In the genomic region with DNA sequence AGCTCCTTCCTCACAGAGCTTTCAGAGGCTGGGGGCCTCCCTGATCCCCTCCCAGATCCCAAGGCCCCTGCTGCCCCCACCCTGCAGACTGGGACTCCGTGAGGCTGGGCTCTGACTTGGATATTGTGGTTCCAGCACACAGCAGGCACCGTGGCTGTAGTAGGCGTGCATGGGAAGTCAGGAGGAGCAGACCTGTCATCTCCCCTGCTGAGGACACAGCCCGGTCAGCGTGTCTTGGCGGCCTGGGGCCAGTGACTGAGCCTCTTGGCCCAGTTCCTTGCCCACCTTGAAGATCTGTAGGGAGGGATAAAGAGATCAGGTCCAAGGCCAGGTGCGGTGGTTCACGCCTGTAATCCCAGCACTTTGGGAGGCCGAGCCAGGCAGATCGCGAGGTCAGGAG, we compare ENCODE assay signal across 33 cellular contexts.
"Had no signal": no experiment of that assay in that cellular context is flagged by ENCODE, and none has a peak within 500 bp of the region (broad histone marks: within the 10 kb centered on the region; RNA-seq: fewer than 3 reads in every experiment).

No MANE protein-coding gene starts in this region.

- H3K27ac Mint-ChIP-seq: activated CD4-positive, alpha-beta T cell treated with anti-CD3 and anti-CD28 coated beads, Interleukin-2, amount 10 ng/mL, durations not matched to agents 24 days and 14 days; activated CD8-positive, alpha-beta T cell treated with anti-CD3 and anti-CD28 coated beads for 36 hours; activated naive CD8-positive, alpha-beta T cell treated with anti-CD3 and anti-CD28 coated beads, Interleukin-2, amount 10 ng/mL, durations not matched to agents 7 days and 5 days; activated T-cell treated with anti-CD3 and anti-CD28 coated beads, Interleukin-2, amount 50 U/mL, for 72 hours; activated T-helper 17 cell treated with anti-CD3 and anti-CD28 coated beads, Interleukin-2, amount 50 U/mL, for 72 hours had no signal

- ATAC-seq: activated CD8-positive, alpha-beta T cell treated with anti-CD3 and anti-CD28 coated beads for 36 hours; activated T-cell treated with anti-CD3 and anti-CD28 coated beads, Interleukin-2, amount 50 U/mL, for 72 hours; activated T-helper 17 cell treated with anti-CD3 and anti-CD28 coated beads, Interleukin-2, amount 50 U/mL, for 72 hours; PC-3; Right ventricle myocardium inferior had no signal

- H3K4me3 ChIP-seq: ascending aorta, cardiac muscle cell, Peyer's patch had no signal

- H3K4me3 Mint-ChIP-seq: activated CD4-positive, alpha-beta T cell treated with anti-CD3 and anti-CD28 coated beads, Interleukin-2, amount 10 ng/mL, durations not matched to agents 24 days and 14 days; activated CD8-positive, alpha-beta T cell treated with anti-CD3 and anti-CD28 coated beads for 36 hours; activated naive CD4-positive, alpha-beta T cell treated with anti-CD3 and anti-CD28 coated beads, Interleukin-2, amount 50 U/mL, for 24 hours; activated naive CD8-positive, alpha-beta T cell treated with anti-CD3 and anti-CD28 coated beads, Interleukin-2, amount 10 ng/mL, durations not matched to agents 7 days and 5 days; activated T-cell treated with anti-CD3 and anti-CD28 coated beads, Interleukin-2, amount 50 U/mL, for 72 hours; activated T-helper 17 cell treated with anti-CD3 and anti-CD28 coated beads, Interleukin-2, amount 50 U/mL, for 72 hours; central memory CD8-positive, alpha-beta T cell had no signal

- H3K27me3 ChIP-seq: ascending aorta, cardiac muscle cell, Peyer's patch had no signal

- H3K27me3 Mint-ChIP-seq: activated CD8-positive, alpha-beta T cell treated with anti-CD3 and anti-CD28 coated beads for 36 hours; activated naive CD4-positive, alpha-beta T cell treated with anti-CD3 and anti-CD28 coated beads, Interleukin-2, amount 50 U/mL, for 24 hours; activated naive CD8-positive, alpha-beta T cell treated with anti-CD3 and anti-CD28 coated beads, Interleukin-2, amount 10 ng/mL, durations not matched to agents 7 days and 5 days; activated T-helper 17 cell treated with anti-CD3 and anti-CD28 coated beads, Interleukin-2, amount 50 U/mL, for 72 hours; central memory CD8-positive, alpha-beta T cell had no signal

- H3K36me3 ChIP-seq: ascending aorta, cardiac muscle cell, Peyer's patch, WERI-Rb-1 had no signal

- DNase-seq: activated CD4-positive, alpha-beta T cell treated with anti-CD3 and anti-CD28 coated beads, Interleukin-2, amount 10 ng/mL, durations not matched to agents 24 days and 14 days; activated CD4-positive, alpha-beta T cell treated with anti-CD3 and anti-CD28 coated beads, Interleukin-2, amount 50 U/mL, for 4 hours; activated CD4-positive, CD25-positive, alpha-beta regulatory T cell; activated CD8-positive, alpha-beta T cell treated with anti-CD3 and anti-CD28 coated beads for 36 hours; activated effector memory CD4-positive, alpha-beta T cell treated with anti-CD3 and anti-CD28 coated beads, Interleukin-2, amount 50 U/mL, for 16 hours; activated naive CD4-positive, alpha-beta T cell; activated naive CD8-positive, alpha-beta T cell treated with anti-CD3 and anti-CD28 coated beads, Interleukin-2, amount 10 ng/mL, durations not matched to agents 7 days and 5 days; activated T-cell treated with anti-CD3 and anti-CD28 coated beads, Interleukin-2, amount 50 U/mL, for 1 hour; activated T-cell treated with anti-CD3 and anti-CD28 coated beads, Interleukin-2, amount 50 U/mL, for 72 hours; amygdala; Karpas-422; NCI-H1048; NCI-H1105 treated with DMSO at 0.1 percent for 48 hours; NCI-H1436 treated with DMSO at 0.1 percent for 48 hours; NCI-H1694 treated with DMSO at 0.1 percent for 48 hours; NCI-H2029; NCI-H345; NCI-H526; NCI-H748 treated with DMSO at 0.1 percent for 48 hours; NK-92 treated with Interleukin-12 subunit alpha and Interleukin-12 subunit beta, amount 100 ng/mL, for 24 hours; PC-3; Peyer's patch; RPMI8226; SW 1271; T-helper 1 cell; T1000; WERI-Rb-1 had no signal

- H3K9me3 Mint-ChIP-seq: activated CD4-positive, alpha-beta T cell treated with anti-CD3 and anti-CD28 coated beads, Interleukin-2, amount 10 ng/mL, durations not matched to agents 24 days and 14 days; activated CD8-positive, alpha-beta T cell treated with anti-CD3 and anti-CD28 coated beads for 36 hours; activated naive CD4-positive, alpha-beta T cell treated with anti-CD3 and anti-CD28 coated beads, Interleukin-2, amount 50 U/mL, for 24 hours; activated naive CD8-positive, alpha-beta T cell treated with anti-CD3 and anti-CD28 coated beads, Interleukin-2, amount 10 ng/mL, durations not matched to agents 7 days and 5 days; activated T-cell treated with anti-CD3 and anti-CD28 coated beads, Interleukin-2, amount 50 U/mL, for 72 hours; activated T-helper 17 cell treated with anti-CD3 and anti-CD28 coated beads, Interleukin-2, amount 50 U/mL, for 72 hours; central memory CD8-positive, alpha-beta T cell had no signal

- H3K36me3 Mint-ChIP-seq: activated naive CD4-positive, alpha-beta T cell treated with anti-CD3 and anti-CD28 coated beads, Interleukin-2, amount 50 U/mL, for 24 hours had no signal

- H3K27ac ChIP-seq: ascending aorta, cardiac muscle cell, Peyer's patch, WERI-Rb-1 had no signal

- H3K9me3 ChIP-seq: ascending aorta, Peyer's patch had no signal

- H3K4me1 ChIP-seq: ascending aorta had no signal
